ENCODE assay signal across 20 cellular contexts in genomic region chr15:72927451-72927850, GRCh38.
"Had no signal": no experiment of that assay in that cellular context is flagged by ENCODE, and none has a peak within 500 bp of the region (broad histone marks: within the 10 kb centered on the region; RNA-seq: fewer than 3 reads in every experiment).

No MANE protein-coding gene starts in this region.

- H3K36me3 Mint-ChIP-seq: naive thymus-derived CD4-positive, alpha-beta T cell; stimulated activated naive B cell treated with anti-CD40 and anti-IgM and Interleukin-4, amounts not matched to agents 10 μg/mL and 1 μg/mL and 100 μg/mL, for 72 hours had no signal

- DNase-seq: effector CD8-positive, alpha-beta T cell; heart left ventricle; hippocampal formation; mammary epithelial cell; naive thymus-derived CD4-positive, alpha-beta T cell; posterior cingulate gyrus; sigmoid colon; stimulated activated CD4-positive, alpha-beta T cell treated with anti-CD3 and anti-CD28 coated beads, Interleukin-2, amount 100 ng/mL, for 24 hours; stimulated activated CD4-positive, alpha-beta T cell treated with anti-CD3 and anti-CD28 coated beads, Interleukin-4, amount 100 ng/mL, for 4 hours; stimulated activated naive B cell treated with anti-CD40 and anti-IgM and Interleukin-4, amounts not matched to agents 10 μg/mL and 1 μg/mL and 100 μg/mL, for 72 hours; stimulated activated naive CD8-positive, alpha-beta T cell treated with anti-CD3 and anti-CD28 coated beads, Interleukin-15, amount 100 ng/mL, for 72 hours; testis; upper lobe of right lung had no signal

- H3K27ac Mint-ChIP-seq: naive thymus-derived CD4-positive, alpha-beta T cell; stimulated activated naive B cell treated with anti-CD40 and anti-IgM and Interleukin-4, amounts not matched to agents 10 μg/mL and 1 μg/mL and 100 μg/mL, for 72 hours; stimulated activated naive CD8-positive, alpha-beta T cell treated with anti-CD3 and anti-CD28 coated beads, Interleukin-15, amount 100 ng/mL, for 72 hours had no signal

- H3K27me3 ChIP-seq: right atrium auricular region, sigmoid colon, testis, tibial nerve, vagina had no signal

- H3K9me3 ChIP-seq: neutrophil, right atrium auricular region, sigmoid colon, testis, tibial nerve, upper lobe of right lung, vagina had no signal

- H3K36me3 ChIP-seq: heart left ventricle, neutrophil, right atrium auricular region, sigmoid colon, tibial nerve, upper lobe of right lung, vagina had no signal

- H3K9me3 Mint-ChIP-seq: stimulated activated naive CD8-positive, alpha-beta T cell treated with anti-CD3 and anti-CD28 coated beads, Interleukin-15, amount 100 ng/mL, for 72 hours had no signal

- H3K4me1 ChIP-seq: heart left ventricle, right atrium auricular region, sigmoid colon, testis, tibial nerve, upper lobe of right lung, vagina had no signal

- H3K4me3 ChIP-seq: heart left ventricle, right atrium auricular region, sigmoid colon, skin epidermis, testis, tibial nerve, upper lobe of right lung, vagina had no signal

- H3K27ac ChIP-seq: heart left ventricle, neutrophil, right atrium auricular region, sigmoid colon, skin epidermis, testis, tibial nerve, upper lobe of right lung, vagina had no signal

- H3K4me3 Mint-ChIP-seq: stimulated activated naive B cell treated with anti-CD40 and anti-IgM and Interleukin-4, amounts not matched to agents 10 μg/mL and 1 μg/mL and 100 μg/mL, for 72 hours had no signal

- ATAC-seq: esophagus mucosa; heart left ventricle; left lobe of liver; naive thymus-derived CD4-positive, alpha-beta T cell; stimulated activated naive B cell treated with anti-CD40 and anti-IgM and Interleukin-4, amounts not matched to agents 10 μg/mL and 1 μg/mL and 100 μg/mL, for 72 hours; stimulated activated naive CD8-positive, alpha-beta T cell treated with anti-CD3 and anti-CD28 coated beads, Interleukin-15, amount 100 ng/mL, for 72 hours; upper lobe of right lung had no signal

- H3K4me1 Mint-ChIP-seq: naive thymus-derived CD4-positive, alpha-beta T cell; stimulated activated naive B cell treated with anti-CD40 and anti-IgM and Interleukin-4, amounts not matched to agents 10 μg/mL and 1 μg/mL and 100 μg/mL, for 72 hours; stimulated activated naive CD8-positive, alpha-beta T cell treated with anti-CD3 and anti-CD28 coated beads, Interleukin-15, amount 100 ng/mL, for 72 hours had no signal
